9 cellular contexts compared by ENCODE assay signal in genomic region chr3:40580494-40581091, GRCh38.
DNase-seq lines count a peak whose midpoint lies in the region; ATAC-seq and FAIRE-seq lines count a peak whose summit lies in the region.
"Had no signal": no experiment of that assay in that cellular context is flagged by ENCODE, and none has a peak within 500 bp of the region (broad histone marks: within the 10 kb centered on the region; RNA-seq: fewer than 3 reads in every experiment).

No MANE protein-coding gene starts in this region.

- DNase-seq in NCI-H2196 (lab: John Stamatoyannopoulos, UW; ENCODE audit: unreplicated experiment) = peak; percentile 49
- peak; percentile 10 to 43 (median 14) for DNase-seq in activated CD4-positive, CD25-positive, alpha-beta regulatory T cell (lab: John Stamatoyannopoulos, UW)
- peak in 49 of 61 donors; percentile 2 to 81 (median 26) for DNase-seq in caudate nucleus (lab: John Stamatoyannopoulos, UW)
- peak; percentile 89 for DNase-seq in left kidney (ENCODE audit: low read depth, low spot score)
- DNase-seq in stimulated activated CD4-positive, alpha-beta T cell treated with anti-CD3 and anti-CD28 coated beads, Interleukin-4, amount 100 ng/mL, for 24 hours = peak; percentile 70

- no peak overlapping the region for H3K27ac ChIP-seq in caudate nucleus (ENCODE audit: low read depth, low read length)

- FAIRE-seq in G401.6 (lab: Jason Lieb, UNC) = peak; percentile 13
- FAIRE-seq: islet of Langerhans had no signal

- ATAC-seq in HG02623 (IDR thresholded peaks at IDR 0.05; ENCODE audit: unreplicated experiment) (peak; percentile 69), GM21737 (IDR thresholded peaks at IDR 0.05; ENCODE audit: unreplicated experiment) (no peak)

Comparison
In these comparisons a context has a peak if more than half of its experiments do, and no peak if none do; other contexts are left out.
1. DNase-seq: peak in every context shown above with its lines; median percentile 89 in left kidney; 70 in stimulated activated CD4-positive, alpha-beta T cell treated with anti-CD3 and anti-CD28 coated beads, Interleukin-4, amount 100 ng/mL, for 24 hours; 49 in NCI-H2196; 26 in caudate nucleus; 14 in activated CD4-positive, CD25-positive, alpha-beta regulatory T cell.